ENCODE assay signal across 17 cellular contexts in genomic region chr7:94057955-94058354, GRCh38. TPM values are rescaled to one million over a fixed set of nuclear protein-coding genes. Genes with fewer than 3 reads are reported as not detected.
A peak's percentile ranks its signal among the peaks of the same experiment; 100 is the strongest.
DNase-seq lines count a peak whose midpoint lies in the region; TF ChIP-seq lines count a peak whose summit lies in the region.
"Had no signal": no experiment of that assay in that cellular context is flagged by ENCODE, and none has a peak within 500 bp of the region (broad histone marks: within the 10 kb centered on the region; RNA-seq: fewer than 3 reads in every experiment).

No MANE protein-coding gene starts in this region.

- CTCF ChIA-PET in OCI-LY7 (lab: Charles Lee; ENCODE audit: unreplicated experiment) = no interaction called here

- no peak overlapping the region for H2BK5ac ChIP-seq in neuronal stem cell (ENCODE audit: low read length)

- H3K4me3 ChIP-seq in OCI-LY1 (ENCODE audit: low read depth, low read length, poor library complexity, severe bottlenecking) (no peak overlapping the region), epithelial cell of proximal tubule (ENCODE audit: low read depth, low read length) (no peak overlapping the region), neuronal stem cell (ENCODE audit: low read length in 2 of 2) (no peak overlapping the region), transverse colon (no peak overlapping the region), OCI-LY7 (ENCODE audit: low read depth, low read length, poor library complexity, severe bottlenecking) (no peak overlapping the region)
- H3K4me3 ChIP-seq: A549, BLaER1, GM12878, GM23248 had no signal

- H3K9ac ChIP-seq in OCI-LY1 (ENCODE audit: low read length) (no peak overlapping the region), neuronal stem cell (ENCODE audit: low read depth, low read length, poor library complexity) (no peak overlapping the region)
- H3K9ac ChIP-seq: BLaER1, GM23248 had no signal

- H4K8ac ChIP-seq in neuronal stem cell (ENCODE audit: low read depth, low read length) = no peak overlapping the region

- no peak overlapping the region for H3K4ac ChIP-seq in neuronal stem cell (ENCODE audit: low read length)

- peak overlapping the region; percentile 23 for H3K27ac ChIP-seq in OCI-LY1 (ENCODE audit: low read depth, low read length, poor library complexity, severe bottlenecking)
- H3K27ac ChIP-seq in neuronal stem cell (replicated peaks; ENCODE audit: low read length) = no peak overlapping the region
- no peak overlapping the region for H3K27ac ChIP-seq in transverse colon
- H3K27ac ChIP-seq in OCI-LY7 (ENCODE audit: low read depth, low read length, poor library complexity, severe bottlenecking) = no peak overlapping the region
- H3K27ac ChIP-seq: 22Rv1, A549, BLaER1 had no signal

- H3K9me3 ChIP-seq in OCI-LY1 (ENCODE audit: low read length) (0 out of 2 replicates have a peak, but pooled peaks cover 3% of the 10 kb centered on the region), neuronal stem cell (replicated peaks in 1 of 2; ENCODE audit: control insufficient read depth in 2 of 2, insufficient read depth in 1 of 2, low read depth in 1 of 2, low read length in 2 of 2) (peaks cover 0 to 14% of the 10 kb centered on the region in 2 donors), transverse colon (no peaks in the 10 kb centered on the region), OCI-LY7 (ENCODE audit: low read length) (peaks cover 18% of the 10 kb centered on the region)
- H3K9me3 ChIP-seq: A549, BLaER1 had no signal

- no peak overlapping the region for H2BK15ac ChIP-seq in neuronal stem cell (ENCODE audit: low read length)

- no peaks in the 10 kb centered on the region for H4K20me1 ChIP-seq in OCI-LY1 (ENCODE audit: insufficient read depth, low read length)
- no peaks in the 10 kb centered on the region for H4K20me1 ChIP-seq in OCI-LY7 (ENCODE audit: insufficient read depth, low read length)
- H4K20me1 ChIP-seq: BLaER1 had no signal

- no peak overlapping the region for H3K14ac ChIP-seq in neuronal stem cell (ENCODE audit: low read length)

- no peak overlapping the region for H3K23ac ChIP-seq in neuronal stem cell (ENCODE audit: low read depth, low read length, poor library complexity)

- POLR2A ChIA-PET in OCI-LY7 (lab: Charles Lee) = interaction anchor here (0.5 to 0.6 kb wide), 2 partner anchors 21 to 40 kb away, joined by 3 to 6 read pairs; no protein-coding TSS in a partner anchor

- no peaks in the 10 kb centered on the region for H3K27me3 ChIP-seq in OCI-LY1 (ENCODE audit: insufficient read depth, low read length)
- no peaks in the 10 kb centered on the region for H3K27me3 ChIP-seq in neuronal stem cell (ENCODE audit: control insufficient read depth in 3 of 3, insufficient read depth in 3 of 3, low read depth in 1 of 3, low read length in 3 of 3)
- H3K27me3 ChIP-seq in transverse colon = no peaks in the 10 kb centered on the region
- H3K27me3 ChIP-seq: BLaER1 had no signal

- no peak overlapping the region for H3K18ac ChIP-seq in neuronal stem cell (ENCODE audit: low read length)

- peaks cover 7% of the 10 kb centered on the region for H3F3A ChIP-seq in OCI-LY1 (ENCODE audit: insufficient read depth, low read length)

- no peak overlapping the region for H2AK5ac ChIP-seq in neuronal stem cell (ENCODE audit: low read depth, low read length)

- TF ChIP-seq EP300 in transverse colon (IDR thresholded peaks at IDR 0.05; ENCODE audit: low read depth) = no peak

- DNase-seq in ACHN (peak; percentile 69), epithelial cell of proximal tubule (ENCODE audit: low read depth) (peak; percentile 87), neuronal stem cell (ENCODE audit: low spot score) (no peak), transverse colon (no peak), OCI-LY7 (ENCODE audit: low spot score) (no peak), NCI-H345 treated with DMSO at 0.1 percent for 48 hours (lab: John Stamatoyannopoulos, UW; ENCODE audit: unreplicated experiment) (no peak)
- DNase-seq: Calu3; CD8-positive, alpha-beta T cell; DMS79 treated with DMSO at 0.1 percent for 48 hours; GM23248; HCEC 1CT; HFFc6 had no signal

- no peak overlapping the region for H3K4me2 ChIP-seq in OCI-LY1 (ENCODE audit: low read length)
- no peak overlapping the region for H3K4me2 ChIP-seq in neuronal stem cell (ENCODE audit: insufficient read depth, low read length, poor library complexity, severe bottlenecking)
- no peak overlapping the region for H3K4me2 ChIP-seq in OCI-LY7 (ENCODE audit: low read length)
- H3K4me2 ChIP-seq: A549, BLaER1 had no signal

- no CpG with 5 or more reads among the region's 4 CpGs for WGBS in neuronal stem cell (ENCODE audit: extremely low coverage in 2 of 2, insufficient read length in 2 of 2, insufficient replicate concordance in 1 of 2), 2 donors
- WGBS in transverse colon (ENCODE audit: low coverage in 1 of 2), 2 donors = 93 to 94% methylated on average over 2 to 4 of the region's 4 CpGs

- no peak overlapping the region for H2BK12ac ChIP-seq in neuronal stem cell (ENCODE audit: low read length)

- intact Hi-C loops in transverse colon (cut with DNase I; ENCODE audit: low total_unique reads) (no loop called here), OCI-LY7 (cut with micrococcal nuclease; ENCODE audit: unreplicated experiment) (loop anchor here (10.0 kb wide), 1 partner anchor 457 kb away; no protein-coding TSS in a partner anchor)

- H3K79me1 ChIP-seq in neuronal stem cell (ENCODE audit: low read depth, low read length) = no peaks in the 10 kb centered on the region

- in situ Hi-C loops in ACHN (cut with HindIII; ENCODE audit: low pct_ligation_motif_present, low pct_unique_long_range_greater_than_20kb, low sequenced_read_pairs) (no loop called here), transverse colon (cut with MboI; ENCODE audit: low pct_ligation_motif_present in 1 of 4, low pct_unique_long_range_greater_than_20kb in 1 of 4, low sequenced_read_pairs in 3 of 4) (no loop called here)

- H2AFZ ChIP-seq in OCI-LY1 (ENCODE audit: low read length) = no peak overlapping the region
- H2AFZ ChIP-seq in neuronal stem cell (ENCODE audit: low read length) = peak overlapping the region; percentile 45
- no peak overlapping the region for H2AFZ ChIP-seq in OCI-LY7 (ENCODE audit: low read length)
- H2AFZ ChIP-seq: GM23248 had no signal

- H3K9me2 ChIP-seq in OCI-LY1 (ENCODE audit: low read depth, low read length) = no peaks in the 10 kb centered on the region
- H3K9me2 ChIP-seq in OCI-LY7 (ENCODE audit: insufficient read depth, low read length) = no peaks in the 10 kb centered on the region

- TF ChIP-seq CTCF in OCI-LY1 (IDR thresholded peaks at IDR 0.05; ENCODE audit: low read length) = no peak
- TF ChIP-seq CTCF in epithelial cell of proximal tubule (conservative IDR thresholded peaks at IDR 0.05; ENCODE audit: low read depth, low read length) = no peak
- no peak for TF ChIP-seq CTCF in transverse colon (IDR thresholded peaks at IDR 0.05)
- TF ChIP-seq CTCF in OCI-LY7 (conservative IDR thresholded peaks at IDR 0.05; ENCODE audit: low read length) = no peak

- H3K36me3 ChIP-seq in OCI-LY1 (ENCODE audit: insufficient read depth, low read length) (no peaks in the 10 kb centered on the region), neuronal stem cell (replicated peaks in 1 of 2; ENCODE audit: control insufficient read depth in 2 of 2, insufficient read depth in 2 of 2, low read length in 2 of 2) (no peaks in the 10 kb centered on the region), transverse colon (no peaks in the 10 kb centered on the region), OCI-LY7 (ENCODE audit: insufficient read depth, low read length) (peaks cover 21% of the 10 kb centered on the region)
- H3K36me3 ChIP-seq: BLaER1 had no signal

- no peak overlapping the region for H2BK120ac ChIP-seq in neuronal stem cell (ENCODE audit: low read depth, low read length)

- no peak for TF ChIP-seq POLR2A in transverse colon (IDR thresholded peaks at IDR 0.05)

- BruUV-seq in OCI-LY7 (replicated peaks; lab: Mats Ljungman, UMichigan) = no TSS peak

- peaks cover 78% of the 10 kb centered on the region for H3K4me1 ChIP-seq in OCI-LY1 (ENCODE audit: insufficient read depth, low read length, severe bottlenecking)
- H3K4me1 ChIP-seq in neuronal stem cell (ENCODE audit: control insufficient read depth in 2 of 2, insufficient read depth in 1 of 2, low read depth in 1 of 2, low read length in 2 of 2) = peaks cover 0 to 10% of the 10 kb centered on the region in 2 donors
- H3K4me1 ChIP-seq in transverse colon = no peaks in the 10 kb centered on the region
- H3K4me1 ChIP-seq in OCI-LY7 (ENCODE audit: insufficient read depth, low read length, poor library complexity, severe bottlenecking) = peaks cover 77% of the 10 kb centered on the region

- no peak overlapping the region for H4K91ac ChIP-seq in neuronal stem cell (ENCODE audit: low read depth, low read length, poor library complexity)

- H3K79me2 ChIP-seq in OCI-LY1 (ENCODE audit: insufficient read depth, low read length) = no peaks in the 10 kb centered on the region
- H3K79me2 ChIP-seq in OCI-LY7 (ENCODE audit: insufficient read depth, low read depth, low read length) = no peaks in the 10 kb centered on the region

RNA-seq across cellular contexts. Expression of gene BET1, which starts 53.8 kb away (rescaled TPM):
- total RNA-seq in epithelial cell of proximal tubule (23.3 and 35.5 TPM in 2 replicates), transverse colon (10 to 100 TPM; 15.7 to 28.9 (median 21.2) TPM), OCI-LY7 (2022) (31.6 and 32.8 TPM in 2 replicates)
- 35.3 TPM for polyA plus RNA-seq in neuronal stem cell (2013, experiment 1 of 2)
- 36.0 TPM for polyA plus RNA-seq in neuronal stem cell (2013, experiment 2 of 2)
- total RNA-seq in OCI-LY7 (2014; rRNA removed; shearing (Covaris generic)) = 14.3 and 20.4 TPM in 2 replicates

Comparison
In these comparisons a context has a peak if more than half of its experiments do, and no peak if none do; other contexts are left out.
1. DNase-seq: peak in ACHN (single experiment) and epithelial cell of proximal tubule (single experiment); none in neuronal stem cell (single experiment), transverse colon (single experiment), OCI-LY7 (single experiment) and NCI-H345 treated with DMSO at 0.1 percent for 48 hours (single experiment).